20 cellular contexts compared by ENCODE assay signal in genomic region chr6:53635322-53635721, GRCh38.
DNase-seq lines count a peak whose midpoint lies in the region; ATAC-seq and TF ChIP-seq lines count a peak whose summit lies in the region.
"Had no signal": no experiment of that assay in that cellular context is flagged by ENCODE, and none has a peak within 500 bp of the region (broad histone marks: within the 10 kb centered on the region; RNA-seq: fewer than 3 reads in every experiment).

No MANE protein-coding gene starts in this region.

- H3K4me3 ChIP-seq in epithelial cell of esophagus (ENCODE audit: low read length) (no peak overlapping the region), coronary artery (no peak overlapping the region)
- H3K4me3 ChIP-seq: colonic mucosa, HAP-1, lower lobe of right lung, pancreas, Peyer's patch, vagina had no signal

- no peak overlapping the region for H3K27ac ChIP-seq in coronary artery
- H3K27ac ChIP-seq: colonic mucosa, lower lobe of right lung, pancreas, Peyer's patch, vagina had no signal

- peak; percentile 79 for DNase-seq in COLO829 (ENCODE audit: low spot score)
- DNase-seq in NCI-H226 = peak; percentile 41
- peak; percentile 55 for DNase-seq in epithelial cell of esophagus (ENCODE audit: low read depth)
- peak; percentile 77 for DNase-seq in midbrain (lab: John Stamatoyannopoulos, UW)
- DNase-seq in coronary artery (ENCODE audit: low spot score) = no peak
- no peak for DNase-seq in activated naive CD4-positive, alpha-beta T cell treated with Interleukin-2 at 50 U/mL for 16 hours
- no peak for DNase-seq in ecto neural progenitor cell (ENCODE audit: low spot score)
- DNase-seq: activated CD4-positive, alpha-beta T cell treated with anti-CD3 and anti-CD28 coated beads, Interleukin-2, amount 10 ng/mL, durations not matched to agents 7 days and 5 days; activated CD8-positive, alpha-beta memory T cell treated with anti-CD3 and anti-CD28 coated beads, Interleukin-2, amount 50 U/mL, for 4 hours; activated naive CD4-positive, alpha-beta T cell treated with anti-CD3 and anti-CD28 coated beads, Interleukin-2, amount 10 ng/mL, durations not matched to agents 7 days and 5 days; colonic mucosa; COR-L47; lower lobe of right lung; naive thymus-derived CD4-positive, alpha-beta T cell; NCI-H2171 treated with DMSO at 0.1 percent for 48 hours; pancreas; Peyer's patch had no signal

- TF ChIP-seq CTCF in epithelial cell of esophagus (IDR thresholded peaks at IDR 0.05; ENCODE audit: insufficient read depth, low read depth, low read length, missing control alignments) (no peak), coronary artery (IDR thresholded peaks at IDR 0.05) (no peak)

- no peak for ATAC-seq in HG02870 (IDR thresholded peaks at IDR 0.05; ENCODE audit: unreplicated experiment)
- ATAC-seq: lower lobe of right lung; naive thymus-derived CD4-positive, alpha-beta T cell had no signal

Comparison
In these comparisons a context has a peak if more than half of its experiments do, and no peak if none do; other contexts are left out.
1. DNase-seq: peak in COLO829 (single experiment), NCI-H226 (single experiment), epithelial cell of esophagus (single experiment) and midbrain (single experiment); none in coronary artery (single experiment), activated naive CD4-positive, alpha-beta T cell treated with Interleukin-2 at 50 U/mL for 16 hours (single experiment) and ecto neural progenitor cell (single experiment).